In genomic region chr6:28176373-28176772, GRCh38 we compare ENCODE assay signal across 8 cellular contexts.
"Had no signal": no experiment of that assay in that cellular context is flagged by ENCODE, and none has a peak within 500 bp of the region (broad histone marks: within the 10 kb centered on the region; RNA-seq: fewer than 3 reads in every experiment).

No MANE protein-coding gene starts in this region.

- H3K27ac Mint-ChIP-seq: IgD-negative memory B cell had no signal

- DNase-seq: IMR-90, KBM-7, KG1 had no signal

- ATAC-seq: HepG2 had no signal

- H3K27ac ChIP-seq: HL-60, KMS-11 had no signal

- H3K4me3 Mint-ChIP-seq: IgD-negative memory B cell had no signal

- H3K4me2 ChIP-seq: KMS-11 had no signal

- H3K9ac ChIP-seq: KMS-11 had no signal

- FAIRE-seq: HepG2, HTR-8/SVneo had no signal

- H3K4me1 Mint-ChIP-seq: IgD-negative memory B cell had no signal
